In the genomic region with DNA sequence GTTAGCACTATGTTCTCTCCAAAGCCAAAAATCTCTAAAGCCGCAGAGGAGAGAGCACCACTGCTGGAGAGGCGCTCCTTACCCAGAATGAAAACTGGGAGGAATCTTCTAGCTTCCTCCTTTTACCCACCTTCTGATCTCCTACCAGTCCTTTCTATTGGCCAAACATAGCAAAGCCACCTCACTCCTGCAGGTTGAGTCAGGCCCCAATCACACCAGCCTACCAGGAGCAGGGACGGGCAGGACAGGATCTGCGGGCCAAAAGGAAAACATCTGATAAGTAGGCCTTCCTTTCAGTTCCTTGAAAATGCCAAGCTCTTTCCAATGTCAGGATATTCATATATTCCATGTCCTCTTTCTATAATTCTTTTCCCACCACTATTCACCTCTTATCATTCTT, we compare ENCODE assay signal across 1 cellular context.
TF ChIP-seq lines count a peak whose summit lies in the region.

No MANE protein-coding gene starts in this region.

TF ChIP-seq in HCT116, 20 proteins besides CTCF, POLR2A, EP300 and RAD21 (continued from another document):
- TF ChIP-seq, protein P1, sequence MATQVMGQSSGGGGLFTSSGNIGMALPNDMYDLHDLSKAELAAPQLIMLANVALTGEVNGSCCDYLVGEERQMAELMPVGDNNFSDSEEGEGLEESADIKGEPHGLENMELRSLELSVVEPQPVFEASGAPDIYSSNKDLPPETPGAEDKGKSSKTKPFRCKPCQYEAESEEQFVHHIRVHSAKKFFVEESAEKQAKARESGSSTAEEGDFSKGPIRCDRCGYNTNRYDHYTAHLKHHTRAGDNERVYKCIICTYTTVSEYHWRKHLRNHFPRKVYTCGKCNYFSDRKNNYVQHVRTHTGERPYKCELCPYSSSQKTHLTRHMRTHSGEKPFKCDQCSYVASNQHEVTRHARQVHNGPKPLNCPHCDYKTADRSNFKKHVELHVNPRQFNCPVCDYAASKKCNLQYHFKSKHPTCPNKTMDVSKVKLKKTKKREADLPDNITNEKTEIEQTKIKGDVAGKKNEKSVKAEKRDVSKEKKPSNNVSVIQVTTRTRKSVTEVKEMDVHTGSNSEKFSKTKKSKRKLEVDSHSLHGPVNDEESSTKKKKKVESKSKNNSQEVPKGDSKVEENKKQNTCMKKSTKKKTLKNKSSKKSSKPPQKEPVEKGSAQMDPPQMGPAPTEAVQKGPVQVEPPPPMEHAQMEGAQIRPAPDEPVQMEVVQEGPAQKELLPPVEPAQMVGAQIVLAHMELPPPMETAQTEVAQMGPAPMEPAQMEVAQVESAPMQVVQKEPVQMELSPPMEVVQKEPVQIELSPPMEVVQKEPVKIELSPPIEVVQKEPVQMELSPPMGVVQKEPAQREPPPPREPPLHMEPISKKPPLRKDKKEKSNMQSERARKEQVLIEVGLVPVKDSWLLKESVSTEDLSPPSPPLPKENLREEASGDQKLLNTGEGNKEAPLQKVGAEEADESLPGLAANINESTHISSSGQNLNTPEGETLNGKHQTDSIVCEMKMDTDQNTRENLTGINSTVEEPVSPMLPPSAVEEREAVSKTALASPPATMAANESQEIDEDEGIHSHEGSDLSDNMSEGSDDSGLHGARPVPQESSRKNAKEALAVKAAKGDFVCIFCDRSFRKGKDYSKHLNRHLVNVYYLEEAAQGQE (IDR thresholded peaks at IDR 0.05; ENCODE audit: low read depth): no peak
- no peak for TF ChIP-seq EZH2 (IDR thresholded peaks at IDR 0.05)
